In the genomic region with DNA sequence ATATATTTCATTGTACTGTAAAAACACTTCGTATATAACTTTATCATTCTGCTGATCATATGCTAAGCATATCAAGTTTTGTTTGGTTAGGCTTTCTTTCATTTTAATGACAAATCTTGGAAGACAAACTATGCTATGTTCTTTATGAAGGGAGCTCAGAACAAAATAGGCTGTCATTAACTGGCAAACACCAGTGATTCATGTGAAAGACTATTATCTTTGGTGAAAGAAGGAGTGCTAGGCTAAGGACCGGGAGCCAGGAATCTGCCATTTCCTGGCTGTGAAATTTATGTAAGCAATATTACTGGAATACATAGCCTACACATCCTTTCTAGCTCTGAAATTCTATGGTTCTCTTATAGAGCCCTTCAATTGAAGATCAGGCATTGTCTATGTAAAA, we compare ENCODE assay signal across 19 cellular contexts.
DNase-seq lines count a peak whose midpoint lies in the region; ATAC-seq, FAIRE-seq and TF ChIP-seq lines count a peak whose summit lies in the region.
"Had no signal": no experiment of that assay in that cellular context is flagged by ENCODE, and none has a peak within 500 bp of the region (broad histone marks: within the 10 kb centered on the region; RNA-seq: fewer than 3 reads in every experiment).

No MANE protein-coding gene starts in this region.

- no peak overlapping the region for H3K27ac Mint-ChIP-seq in stimulated activated memory B cell treated with anti-CD40 and anti-IgM and Interleukin-4, amounts not matched to agents 10 μg/mL and 1 μg/mL and 100 μg/mL, for 72 hours
- H3K27ac Mint-ChIP-seq: memory B cell; nephron progenitor cell; T-helper 1 cell treated with Interleukin-12 subunit alpha and Interleukin-12 subunit beta and Interleukin-4 antibody, amounts not matched to agents 30 μg/mL and 1 μg/mL, for 36 hours; WTC11 had no signal

- no peaks in the 10 kb centered on the region for H3K27me3 ChIP-seq in neural cell (ENCODE audit: insufficient read depth, low read depth, low read length)

- no peaks in the 10 kb centered on the region for H3K4me1 Mint-ChIP-seq in stimulated activated memory B cell treated with anti-CD40 and anti-IgM and Interleukin-4, amounts not matched to agents 10 μg/mL and 1 μg/mL and 100 μg/mL, for 72 hours

- no peaks in the 10 kb centered on the region for H3K36me3 ChIP-seq in neural cell (ENCODE audit: insufficient read depth, low read length)
- H3K36me3 ChIP-seq: HAP-1 had no signal

- H3F3A ChIP-seq in neural cell (ENCODE audit: insufficient read depth, low read length, poor library complexity, severe bottlenecking) = no peaks in the 10 kb centered on the region

- peaks cover 2% of the 10 kb centered on the region for H3K9me3 Mint-ChIP-seq in stimulated activated memory B cell treated with anti-CD40 and anti-IgM and Interleukin-4, amounts not matched to agents 10 μg/mL and 1 μg/mL and 100 μg/mL, for 72 hours
- H3K9me3 Mint-ChIP-seq: nephron progenitor cell; T-helper 1 cell treated with Interleukin-12 subunit alpha and Interleukin-12 subunit beta and Interleukin-4 antibody, amounts not matched to agents 30 μg/mL and 1 μg/mL, for 36 hours had no signal

- H3K27me3 Mint-ChIP-seq in stimulated activated memory B cell treated with anti-CD40 and anti-IgM and Interleukin-4, amounts not matched to agents 10 μg/mL and 1 μg/mL and 100 μg/mL, for 72 hours = no peaks in the 10 kb centered on the region
- H3K27me3 Mint-ChIP-seq: memory B cell had no signal

- no peak overlapping the region for H3K9ac ChIP-seq in neural cell (ENCODE audit: low read length)

- TF ChIP-seq RAD21 in neural cell (conservative IDR thresholded peaks at IDR 0.05) = no peak

- H3K9me2 ChIP-seq in neural cell (ENCODE audit: insufficient read depth, low read length) = no peaks in the 10 kb centered on the region

- TF ChIP-seq EP300 in neural cell (conservative IDR thresholded peaks at IDR 0.05; ENCODE audit: poor library complexity, severe bottlenecking) = no peak

- no peaks in the 10 kb centered on the region for H4K20me1 ChIP-seq in neural cell (ENCODE audit: insufficient read depth)

- no peak for ATAC-seq in stimulated activated memory B cell treated with anti-CD40 and anti-IgM and Interleukin-4, amounts not matched to agents 10 μg/mL and 1 μg/mL and 100 μg/mL, for 72 hours
- ATAC-seq: WTC11 had no signal

- no peak overlapping the region for H3K4me3 Mint-ChIP-seq in stimulated activated memory B cell treated with anti-CD40 and anti-IgM and Interleukin-4, amounts not matched to agents 10 μg/mL and 1 μg/mL and 100 μg/mL, for 72 hours
- H3K4me3 Mint-ChIP-seq: memory B cell; nephron progenitor cell; T-helper 1 cell treated with Interleukin-12 subunit alpha and Interleukin-12 subunit beta and Interleukin-4 antibody, amounts not matched to agents 30 μg/mL and 1 μg/mL, for 36 hours; WTC11 had no signal

- FAIRE-seq in urothelium cell line (lab: Jason Lieb, UNC) = no peak
- FAIRE-seq: colon had no signal

- no peak for TF ChIP-seq CTCF in neural cell (IDR thresholded peaks at IDR 0.05; ENCODE audit: poor library complexity, severe bottlenecking)

- no peak overlapping the region for H3K4me3 ChIP-seq in neural cell (ENCODE audit: low read length)
- H3K4me3 ChIP-seq: HAP-1 had no signal

- H3K27ac ChIP-seq in neural cell (ENCODE audit: low read length) = peak overlapping the region; percentile 38
- H3K27ac ChIP-seq: RWPE1 had no signal

- no peak overlapping the region for H2AFZ ChIP-seq in neural cell (ENCODE audit: low read depth, low read length)

- H3K79me2 ChIP-seq in neural cell (replicated peaks; ENCODE audit: insufficient read depth, low read length) = no peaks in the 10 kb centered on the region

- no peaks in the 10 kb centered on the region for H3K36me3 Mint-ChIP-seq in stimulated activated memory B cell treated with anti-CD40 and anti-IgM and Interleukin-4, amounts not matched to agents 10 μg/mL and 1 μg/mL and 100 μg/mL, for 72 hours
- H3K36me3 Mint-ChIP-seq: memory B cell, WTC11 had no signal

- DNase-seq in Daoy (ENCODE audit: low read depth) = peak; percentile 29
- DNase-seq in NCI-H2081 (lab: John Stamatoyannopoulos, UW) = peak; percentile 10 to 67
- DNase-seq in dermis blood vessel endothelial cell = peak; percentile 63
- DNase-seq in NCI-H1417 treated with DMSO at 0.1 percent for 48 hours (lab: John Stamatoyannopoulos, UW) = no peak
- DNase-seq in activated effector memory CD4-positive, alpha-beta T cell treated with anti-CD3 and anti-CD28 coated beads, Interleukin-2, amount 50 U/mL, for 16 hours = no peak
- no peak for DNase-seq in urothelium cell line (ENCODE audit: low spot score)
- DNase-seq: activated CD8-positive, alpha-beta memory T cell treated with anti-CD3 and anti-CD28 coated beads for 24 hours; Calu3; NCI-H2029 treated with DMSO at 0.1 percent for 48 hours; NCI-H82; nephron progenitor cell had no signal

- no peaks in the 10 kb centered on the region for H3K9me3 ChIP-seq in neural cell (ENCODE audit: low read length)
- H3K9me3 ChIP-seq: HAP-1 had no signal

- H3K4me2 ChIP-seq in neural cell (ENCODE audit: low read length) = no peak overlapping the region

TF ChIP-seq in neural cell, 6 proteins besides CTCF, POLR2A, EP300 and RAD21:
- TF ChIP-seq EZH2 (IDR thresholded peaks at IDR 0.05; ENCODE audit: borderline replicate concordance, insufficient read depth, low read length, poor library complexity, severe bottlenecking) (no peak), MXI1 (conservative IDR thresholded peaks at IDR 0.05; ENCODE audit: poor library complexity, severe bottlenecking) (no peak), SMC3 (conservative IDR thresholded peaks at IDR 0.05; ENCODE audit: poor library complexity) (no peak), TAF1 (IDR thresholded peaks at IDR 0.05; ENCODE audit: low read depth) (no peak), POLR2AphosphoS5 (IDR thresholded peaks at IDR 0.05) (no peak)
- TF ChIP-seq, protein P1, sequence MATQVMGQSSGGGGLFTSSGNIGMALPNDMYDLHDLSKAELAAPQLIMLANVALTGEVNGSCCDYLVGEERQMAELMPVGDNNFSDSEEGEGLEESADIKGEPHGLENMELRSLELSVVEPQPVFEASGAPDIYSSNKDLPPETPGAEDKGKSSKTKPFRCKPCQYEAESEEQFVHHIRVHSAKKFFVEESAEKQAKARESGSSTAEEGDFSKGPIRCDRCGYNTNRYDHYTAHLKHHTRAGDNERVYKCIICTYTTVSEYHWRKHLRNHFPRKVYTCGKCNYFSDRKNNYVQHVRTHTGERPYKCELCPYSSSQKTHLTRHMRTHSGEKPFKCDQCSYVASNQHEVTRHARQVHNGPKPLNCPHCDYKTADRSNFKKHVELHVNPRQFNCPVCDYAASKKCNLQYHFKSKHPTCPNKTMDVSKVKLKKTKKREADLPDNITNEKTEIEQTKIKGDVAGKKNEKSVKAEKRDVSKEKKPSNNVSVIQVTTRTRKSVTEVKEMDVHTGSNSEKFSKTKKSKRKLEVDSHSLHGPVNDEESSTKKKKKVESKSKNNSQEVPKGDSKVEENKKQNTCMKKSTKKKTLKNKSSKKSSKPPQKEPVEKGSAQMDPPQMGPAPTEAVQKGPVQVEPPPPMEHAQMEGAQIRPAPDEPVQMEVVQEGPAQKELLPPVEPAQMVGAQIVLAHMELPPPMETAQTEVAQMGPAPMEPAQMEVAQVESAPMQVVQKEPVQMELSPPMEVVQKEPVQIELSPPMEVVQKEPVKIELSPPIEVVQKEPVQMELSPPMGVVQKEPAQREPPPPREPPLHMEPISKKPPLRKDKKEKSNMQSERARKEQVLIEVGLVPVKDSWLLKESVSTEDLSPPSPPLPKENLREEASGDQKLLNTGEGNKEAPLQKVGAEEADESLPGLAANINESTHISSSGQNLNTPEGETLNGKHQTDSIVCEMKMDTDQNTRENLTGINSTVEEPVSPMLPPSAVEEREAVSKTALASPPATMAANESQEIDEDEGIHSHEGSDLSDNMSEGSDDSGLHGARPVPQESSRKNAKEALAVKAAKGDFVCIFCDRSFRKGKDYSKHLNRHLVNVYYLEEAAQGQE (IDR thresholded peaks at IDR 0.05; ENCODE audit: borderline replicate concordance) = no peak
TF ChIP-seq in neural cell: peak in this region for 0.

Comparison
In these comparisons a context has a peak if more than half of its experiments do, and no peak if none do; other contexts are left out.
1. DNase-seq: peak in Daoy (single experiment), NCI-H2081 (2 of 2) and dermis blood vessel endothelial cell (single experiment); none in NCI-H1417 treated with DMSO at 0.1 percent for 48 hours (single experiment), activated effector memory CD4-positive, alpha-beta T cell treated with anti-CD3 and anti-CD28 coated beads, Interleukin-2, amount 50 U/mL, for 16 hours (single experiment) and urothelium cell line (single experiment).